ENCODE assay signal across 8 cellular contexts in genomic region chr18:11947214-11948119, GRCh38. TPM values are rescaled to one million over a fixed set of nuclear protein-coding genes. Genes with fewer than 3 reads are reported as not detected.
A peak's percentile ranks its signal among the peaks of the same experiment; 100 is the strongest.
DNase-seq lines count a peak whose midpoint lies in the region; ATAC-seq, FAIRE-seq and TF ChIP-seq lines count a peak whose summit lies in the region.

No MANE protein-coding gene starts in this region.

- peak overlapping the region; percentile 82 for H3K4me2 ChIP-seq in mammary epithelial cell (ENCODE audit: insufficient read depth, low read depth, low read length)

- no TSS peak for BruUV-seq in mammary epithelial cell (replicated peaks; lab: Mats Ljungman, UMichigan)

- FAIRE-seq in small intestine (lab: Jason Lieb, UNC) = no peak

- intact Hi-C loops in mammary epithelial cell (cut with micrococcal nuclease) = loop anchor here (1.0 to 2.0 kb wide), 3 partner anchors 34 to 57 kb away; partner anchors contain the start of gene IMPA2

- H3K36me3 ChIP-seq in mammary epithelial cell (ENCODE audit: insufficient read depth, low read length) (no peaks in the 10 kb centered on the region), small intestine (ENCODE audit: control insufficient read depth in 2 of 2, insufficient read depth in 2 of 2, low read length in 2 of 2) (no peaks in the 10 kb centered on the region)

- H3K27me3 ChIP-seq in mammary epithelial cell (ENCODE audit: insufficient read depth, low read length) (no peaks in the 10 kb centered on the region), small intestine (ENCODE audit: control insufficient read depth in 2 of 2, insufficient read depth in 2 of 2, low read length in 2 of 2) (no peaks in the 10 kb centered on the region)

- H3K9ac ChIP-seq in mammary epithelial cell (ENCODE audit: insufficient read depth, low read length) = peak overlapping the region; percentile 2

- peak overlapping the region; percentile 90 for H2AFZ ChIP-seq in mammary epithelial cell (ENCODE audit: low read depth, low read length)

- WGBS in mammary epithelial cell (ENCODE audit: low coverage, missing lambda C conversion rate) = 7% methylated on average over 18 of the region's 52 CpGs
- WGBS in small intestine, 3 donors = 8 to 12% (median 9%) methylated on average over 51 to 52 of the region's 52 CpGs

- TF ChIP-seq CTCF in WI38 (IDR thresholded peaks at IDR 0.05; ENCODE audit: low read depth, low read length) (no peak), mammary epithelial cell (conservative IDR thresholded peaks at IDR 0.05 in 1 of 2, IDR thresholded peaks at IDR 0.05 in 1 of 2; ENCODE audit: extremely low read depth in 1 of 2, insufficient read depth in 1 of 2, low read depth in 1 of 2, low read length in 2 of 2) (no peak)

- dilution Hi-C loops in mammary epithelial cell (cut with HindIII; ENCODE audit: low sequenced_read_pairs) = no loop called here

- H3K9me3 ChIP-seq in mammary epithelial cell (replicated peaks; ENCODE audit: insufficient read depth, low read length) (no peaks in the 10 kb centered on the region), small intestine (ENCODE audit: control insufficient read depth, low read depth) (no peaks in the 10 kb centered on the region)

- H4K20me1 ChIP-seq in mammary epithelial cell (ENCODE audit: insufficient read depth, low read length) = no peaks in the 10 kb centered on the region

- DNase-seq in Caki2 (ENCODE audit: low read depth) (peak; percentile 98), HuH-7 (ENCODE audit: low spot score) (peak; percentile 82), mammary epithelial cell (peak; percentile 95), iPS-NIHi7 (ENCODE audit: extremely low spot score) (peak; percentile 72), small intestine (peak; percentile 97), NCI-H1436 (lab: John Stamatoyannopoulos, UW) (no peak)

- peak; percentile 67 for ATAC-seq in GM21526 (IDR thresholded peaks at IDR 0.05; ENCODE audit: low FRiP score, unreplicated experiment)

- H3K4me1 ChIP-seq in mammary epithelial cell (ENCODE audit: insufficient read depth, low read length) (peaks cover 17% of the 10 kb centered on the region), small intestine (ENCODE audit: control insufficient read depth in 2 of 2, insufficient read depth in 1 of 2, low read depth in 1 of 2, low read length in 1 of 2) (peaks cover 0 to 2% of the 10 kb centered on the region in 2 donors)

- H3K4me3 ChIP-seq in WI38 (ENCODE audit: low read depth, low read length) (peak overlapping the region; percentile 42), mammary epithelial cell (replicated peaks in 1 of 3; ENCODE audit: insufficient read depth in 1 of 3, low read depth in 2 of 3, low read length in 3 of 3) (no peak overlapping the region), small intestine (ENCODE audit: low read depth in 1 of 2, low read length in 2 of 2) (peak overlapping the region; percentile 38 to 49)

- in situ Hi-C loops in Caki2 (cut with HindIII; ENCODE audit: low pct_unique_long_range_greater_than_20kb, low sequenced_read_pairs) (no loop called here), mammary epithelial cell (cut with MboI; ENCODE audit: low sequenced_read_pairs in 2 of 2) (no loop called here)

- H3K79me2 ChIP-seq in mammary epithelial cell (ENCODE audit: insufficient read depth, low read length) = no peaks in the 10 kb centered on the region

- H3K27ac ChIP-seq in mammary epithelial cell (ENCODE audit: insufficient read depth, low read depth, low read length) = peak overlapping the region; percentile 57
- peak overlapping the region; percentile 92 to 98 for H3K27ac ChIP-seq in small intestine (ENCODE audit: low read depth in 1 of 2, low read length in 1 of 2)

- CTCF ChIA-PET in mammary epithelial cell (lab: Charles Lee; ENCODE audit: low non-redundant PET) = interaction anchor here (1.0 kb wide), 1 partner anchor 48 kb away, joined by 4 read pairs; no protein-coding TSS in a partner anchor

RNA-seq across cellular contexts. Expression of gene IMPA2, which starts 33.8 kb away (rescaled TPM):
- 339 and 379 TPM in 2 replicates for total RNA-seq in Caki2 (2014; rRNA removed; shearing (Covaris generic); ENCODE audit: low replicate concordance)
- 10 to 100 TPM; 16.5 to 41.8 TPM for total RNA-seq in mammary epithelial cell
- 23.9 TPM for polyA plus RNA-seq in mammary epithelial cell
- polyA minus RNA-seq in mammary epithelial cell = 33.9 TPM
- 10 to 100 TPM; 22.6 to 58.3 (median 26.7) TPM for polyA plus RNA-seq in small intestine

RNA-seq across cellular contexts. Expression of gene MPPE1, which starts 39.4 kb away (rescaled TPM):
- 18.0 and 56.6 TPM in 2 replicates for total RNA-seq in Caki2 (2014; rRNA removed; shearing (Covaris generic); ENCODE audit: low replicate concordance)
- total RNA-seq in mammary epithelial cell = 10 to 100 TPM; 27.2 to 33.6 TPM
- 10.2 TPM for polyA plus RNA-seq in mammary epithelial cell
- polyA minus RNA-seq in mammary epithelial cell = 29.1 TPM
- 10 to 100 TPM; 23.9 to 27.6 (median 25.0) TPM for polyA plus RNA-seq in small intestine

Comparison
In these comparisons a context has a peak if more than half of its experiments do, and no peak if none do; other contexts are left out.
1. H3K4me3 ChIP-seq: peak in WI38 (single experiment) and small intestine (2 of 2); none in mammary epithelial cell (0 of 3).